Comparison of ENCODE assay signal across 8 cellular contexts in genomic region chr11:65637794-65638317, GRCh38. TPM values are rescaled to one million over a fixed set of nuclear protein-coding genes. Genes with fewer than 3 reads are reported as not detected.
DNase-seq lines count a peak whose midpoint lies in the region; ATAC-seq, FAIRE-seq and TF ChIP-seq lines count a peak whose summit lies in the region.

Gene SIPA1 (plus strand): TSS chr11:65638101. CDS start chr11:65640922, 2,821 bp downstream.

- H3K27ac ChIP-seq in A549 = peak within 1 kb of the TSS; percentile 73 to 89

- H3K4me3 ChIP-seq in A549 (peak within 1 kb of the TSS; percentile 72), epithelial cell of proximal tubule (ENCODE audit: low read depth, low read length) (peak within 1 kb of the TSS; percentile 82), mucosa of descending colon (peak within 1 kb of the TSS; percentile 24)

- no peak for TF ChIP-seq EP300 in A549 (IDR thresholded peaks at IDR 0.05)

- peak; percentile 58 to 91 for DNase-seq in A549 (ENCODE audit: low read depth in 1 of 2, low spot score in 1 of 2)
- peak; percentile 95 for DNase-seq in OCI-M1 (lab: John Stamatoyannopoulos, UW)
- DNase-seq in activated T-cell treated with anti-CD3 and anti-CD28 coated beads, Interleukin-2, amount 50 U/mL, for 1 hour = peak; percentile 84
- DNase-seq in epithelial cell of proximal tubule (ENCODE audit: low read depth) = peak; percentile 38
- peak; percentile 71 to 86 (median 85) for DNase-seq in mucosa of descending colon
- DNase-seq in stimulated activated CD8-positive, alpha-beta memory T cell treated with anti-CD3 and anti-CD28 coated beads, Interleukin-7, amount 100 ng/mL, for 1 hour (ENCODE audit: low read depth in 2 of 2) = peak; percentile 49 to 61

- H3K36me3 ChIP-seq in mucosa of descending colon (ENCODE audit: low read depth) = no peaks in the 10 kb centered on the region

- no peak; a peak in 2 of 5 replicates for TF ChIP-seq RAD21 in A549 (conservative IDR thresholded peaks at IDR 0.05 in 1 of 2, IDR thresholded peaks at IDR 0.05 in 1 of 2)

- H3K4me2 ChIP-seq in A549 = peak within 1 kb of the TSS; percentile 99

- no peak for TF ChIP-seq CTCF in A549 (IDR thresholded peaks at IDR 0.05)
- TF ChIP-seq CTCF in epithelial cell of proximal tubule (conservative IDR thresholded peaks at IDR 0.05; ENCODE audit: low read depth, low read length) = peak; percentile 57
- TF ChIP-seq CTCF in mucosa of descending colon (IDR thresholded peaks at IDR 0.05) = no peak

- H3K4me1 ChIP-seq in A549 = peaks cover 19% of the 10 kb centered on the region
- H3K4me1 ChIP-seq in mucosa of descending colon (ENCODE audit: low read depth) = peaks cover 15% of the 10 kb centered on the region

- CTCF ChIA-PET in A549 (lab: Yijun Ruan, JAX) = interaction anchor here (0.6 to 8.2 kb wide), 8 partner anchors 9 to 247 kb away, joined by 3 to 54 read pairs (median 3); no protein-coding TSS in a partner anchor

- TF ChIP-seq POLR2A in A549 (IDR thresholded peaks at IDR 0.05; ENCODE audit: low read length) = peak; percentile 42

- WGBS in A549 (ENCODE audit: missing lambda C conversion rate) = 28% methylated on average over 7 of the region's 42 CpGs

- POLR2A ChIA-PET in A549 (lab: Yijun Ruan, JAX) = interaction anchor here (0.6 to 2.3 kb wide), 5 partner anchors 12 to 207 kb away, joined by 3 to 12 read pairs (median 5); partner anchors contain the start of genes PCNX3 and RELA

- no peaks in the 10 kb centered on the region for H3K9me3 ChIP-seq in A549
- no peaks in the 10 kb centered on the region for H3K9me3 ChIP-seq in mucosa of descending colon

- no peak for FAIRE-seq in A549 (lab: Jason Lieb, UNC)

- intact Hi-C loops in mucosa of descending colon (cut with DNase I, micrococcal nuclease) = no loop called here

- ATAC-seq in A549 (peak; percentile 60 to 86), GM18498 (IDR thresholded peaks at IDR 0.05; ENCODE audit: unreplicated experiment) (peak; percentile 47), HG03159 (IDR thresholded peaks at IDR 0.05; ENCODE audit: unreplicated experiment) (peak; percentile 35), mucosa of descending colon (peak; percentile 83)

TF ChIP-seq in A549, 52 proteins besides CTCF, POLR2A, EP300 and RAD21:
- TF ChIP-seq E2F6 (IDR thresholded peaks at IDR 0.05; ENCODE audit: borderline replicate concordance, low read depth) (0 out of 2 replicates have a peak, but pooled peaks have one; percentile 24), PBX3 (IDR thresholded peaks at IDR 0.05) (peak; percentile 49; the same call in 1 of the 2 replicates), JUN (IDR thresholded peaks at IDR 0.05) (peak; percentile 67 to 90; a peak in 4 of 5 replicates), GATA3 (IDR thresholded peaks at IDR 0.05; ENCODE audit: borderline replicate concordance) (0 out of 2 replicates have a peak, but pooled peaks have one; percentile 25), RNF2 (IDR thresholded peaks at IDR 0.05; ENCODE audit: borderline replicate concordance, low read depth) (no peak), TFCP2L1 (CRISPR knock-in tag; IDR thresholded peaks at IDR 0.05) (0 out of 2 replicates have a peak, but pooled peaks have one; percentile 54), ZSCAN20 (CRISPR knock-in tag; IDR thresholded peaks at IDR 0.05) (no peak), MAX (IDR thresholded peaks at IDR 0.05) (peak; percentile 39; the same call in 1 of the 2 replicates)
TF ChIP-seq in A549: peak in this region for 6.

RNA-seq across cellular contexts. Expression of gene SIPA1, which starts in this region (rescaled TPM):
- 9.9 and 10.4 TPM in 2 replicates for polyA plus RNA-seq in A549 (2011; rRNA removed)
- polyA plus RNA-seq in A549 (2012; cell fraction: cytosol; rRNA removed) = 20.3 and 32.5 TPM in 2 replicates
- polyA plus RNA-seq in A549 (2012; cell fraction: nucleus; rRNA removed) = 27.9 and 48.3 TPM in 2 replicates
- 16.9 to 21.3 TPM (median 17.4 TPM) in 3 replicates for polyA plus RNA-seq in A549 (2017; fragmentation: RNase III; extraction: RNeasy Plus Mini Kit Qiagen cat#74134 plus additional on column Dnase treatment)
- 9.6 and 15.2 TPM in 2 replicates for polyA minus RNA-seq in A549 (2011; rRNA and poly(A)+ RNA removed)
- total RNA-seq in epithelial cell of proximal tubule = 45.5 and 66.5 TPM in 2 replicates
- 10 to 100 TPM; 23.2 to 52.5 (median 28.1) TPM for total RNA-seq in mucosa of descending colon

Comparison
In these comparisons a context has a peak if more than half of its experiments do, and no peak if none do; other contexts are left out.
1. Peak in every context shown above with its lines: DNase-seq, ATAC-seq, H3K4me3 ChIP-seq and H3K27ac ChIP-seq.
2. DNase-seq: peak in every context shown above with its lines; median percentile 95 in OCI-M1; 85 in mucosa of descending colon; 84 in activated T-cell treated with anti-CD3 and anti-CD28 coated beads, Interleukin-2, amount 50 U/mL, for 1 hour; 74 in A549; 55 in stimulated activated CD8-positive, alpha-beta memory T cell treated with anti-CD3 and anti-CD28 coated beads, Interleukin-7, amount 100 ng/mL, for 1 hour; 38 in epithelial cell of proximal tubule.
3. H3K4me3 ChIP-seq: peak in every context shown above with its lines; median percentile 82 in epithelial cell of proximal tubule; 72 in A549; 24 in mucosa of descending colon.